ENCODE assay signal across 9 cellular contexts in genomic region chr18:54263904-54264336, GRCh38. TPM values are rescaled to one million over a fixed set of nuclear protein-coding genes. Genes with fewer than 3 reads are reported as not detected.
DNase-seq lines count a peak whose midpoint lies in the region; ATAC-seq and TF ChIP-seq lines count a peak whose summit lies in the region.
"Had no signal": no experiment of that assay in that cellular context is flagged by ENCODE, and none has a peak within 500 bp of the region (broad histone marks: within the 10 kb centered on the region; RNA-seq: fewer than 3 reads in every experiment).

No MANE protein-coding gene starts in this region.

- peak overlapping the region; percentile 80 for H3K27ac Mint-ChIP-seq in activated naive CD8-positive, alpha-beta T cell treated with anti-CD3 and anti-CD28 coated beads for 36 hours
- no peak overlapping the region for H3K27ac Mint-ChIP-seq in MCF 10A (ENCODE audit: low read depth, unreplicated experiment)

- no peaks in the 10 kb centered on the region for H3K27me3 Mint-ChIP-seq in activated naive CD8-positive, alpha-beta T cell treated with anti-CD3 and anti-CD28 coated beads for 36 hours
- H3K27me3 Mint-ChIP-seq in MCF 10A (ENCODE audit: insufficient read depth, unreplicated experiment), result no peaks in the 10 kb centered on the region

- peaks cover 48% of the 10 kb centered on the region for H3K4me1 Mint-ChIP-seq in activated naive CD8-positive, alpha-beta T cell treated with anti-CD3 and anti-CD28 coated beads for 36 hours
- peaks cover 6% of the 10 kb centered on the region for H3K4me1 Mint-ChIP-seq in MCF 10A (ENCODE audit: insufficient read depth, unreplicated experiment)

- CTCF ChIA-PET in MCF 10A (lab: Yijun Ruan, JAX), result interaction anchor here (0.7 to 1.1 kb wide), 2 partner anchors 11 to 714 kb away, joined by 3 to 4 read pairs; no protein-coding TSS in a partner anchor

- H3K9me3 Mint-ChIP-seq in activated naive CD8-positive, alpha-beta T cell treated with anti-CD3 and anti-CD28 coated beads for 36 hours, result no peaks in the 10 kb centered on the region
- no peaks in the 10 kb centered on the region for H3K9me3 Mint-ChIP-seq in MCF 10A (ENCODE audit: unreplicated experiment)

- POLR2A ChIA-PET in MCF 10A (lab: Yijun Ruan, JAX), result interaction anchor here (0.6 to 1.0 kb wide), 2 partner anchors 17 to 19 kb away, joined by 5 to 7 read pairs; no protein-coding TSS in a partner anchor

- ATAC-seq in GM18520 (IDR thresholded peaks at IDR 0.05; ENCODE audit: unreplicated experiment) (peak; percentile 80), GM21381 (IDR thresholded peaks at IDR 0.05; ENCODE audit: unreplicated experiment) (peak; percentile 76), HG03159 (IDR thresholded peaks at IDR 0.05; ENCODE audit: unreplicated experiment) (peak; percentile 79), Right ventricle myocardium superior (ENCODE audit: poor library complexity) (no peak)

- DNase-seq in activated naive CD8-positive, alpha-beta T cell treated with anti-CD3 and anti-CD28 coated beads for 36 hours, result no peak
- DNase-seq in Right ventricle myocardium superior (no peak), T1000 (lab: John Stamatoyannopoulos, UW) (no peak), posterior cingulate gyrus (no peak), MCF 10A (ENCODE audit: unreplicated experiment) (no peak)
- DNase-seq: NCI-H2171 had no signal

- no peak overlapping the region for H3K4me3 Mint-ChIP-seq in activated naive CD8-positive, alpha-beta T cell treated with anti-CD3 and anti-CD28 coated beads for 36 hours
- H3K4me3 Mint-ChIP-seq in MCF 10A (ENCODE audit: unreplicated experiment), result no peak overlapping the region

- H3K36me3 Mint-ChIP-seq in activated naive CD8-positive, alpha-beta T cell treated with anti-CD3 and anti-CD28 coated beads for 36 hours, result peaks cover 2% of the 10 kb centered on the region
- no peaks in the 10 kb centered on the region for H3K36me3 Mint-ChIP-seq in MCF 10A (ENCODE audit: insufficient read depth, unreplicated experiment)

- no TSS peak for BruUV-seq in MCF 10A (replicated peaks; lab: Mats Ljungman, UMichigan)

- TF ChIP-seq CTCF in MCF 10A (IDR thresholded peaks at IDR 0.05; ENCODE audit: unreplicated experiment), result no peak

- intact Hi-C loops in Right ventricle myocardium superior (cut with DNase I), result no loop called here
- intact Hi-C loops in posterior cingulate gyrus (cut with DNase I), result no loop called here
- intact Hi-C loops in MCF 10A (cut with micrococcal nuclease), result no loop called here

RNA-seq across cellular contexts. Expression of gene POLI, which starts 5.4 kb away (rescaled TPM):
- 10 to 100 TPM; 10.3 to 11.2 TPM for total RNA-seq in activated naive CD8-positive, alpha-beta T cell treated with anti-CD3 and anti-CD28 coated beads for 36 hours
- total RNA-seq in Right ventricle myocardium superior, result 20.9 TPM
- 34.7 and 37.4 TPM in 2 replicates for total RNA-seq in MCF 10A (2022)

RNA-seq across cellular contexts. Expression of gene MBD2, which starts 39.5 kb away (rescaled TPM):
- total RNA-seq in activated naive CD8-positive, alpha-beta T cell treated with anti-CD3 and anti-CD28 coated beads for 36 hours, result 100 to 1,000 TPM; 116 to 133 TPM
- total RNA-seq in Right ventricle myocardium superior (43.6 TPM), MCF 10A (2022) (179 and 194 TPM in 2 replicates)
